19 cellular contexts compared by ENCODE assay signal in genomic region chr1:54300395-54300794, GRCh38.
DNase-seq lines count a peak whose midpoint lies in the region; ATAC-seq lines count a peak whose summit lies in the region.
"Had no signal": no experiment of that assay in that cellular context is flagged by ENCODE, and none has a peak within 500 bp of the region (broad histone marks: within the 10 kb centered on the region; RNA-seq: fewer than 3 reads in every experiment).

No MANE protein-coding gene starts in this region.

- no peaks in the 10 kb centered on the region for H3K36me3 Mint-ChIP-seq in naive thymus-derived CD8-positive, alpha-beta T cell

- H3K27ac ChIP-seq in BLaER1 (0 out of 2 replicates have a peak overlapping the region, but pooled peaks have one; percentile 20), angular gyrus (ENCODE audit: low read depth, low read length) (peak overlapping the region; percentile 94)
- H3K27ac ChIP-seq: lower lobe of right lung, parathyroid adenoma had no signal

- peaks cover 50% of the 10 kb centered on the region for H3K4me1 ChIP-seq in BLaER1

- H3K4me3 ChIP-seq in BLaER1, result no peak overlapping the region
- H3K4me3 ChIP-seq: lower lobe of right lung, vagina had no signal

- H3K27me3 ChIP-seq in BLaER1, result no peaks in the 10 kb centered on the region
- H3K27me3 ChIP-seq: vagina had no signal

- intact Hi-C loops in Right ventricle myocardium inferior (cut with DNase I), result no loop called here

- no peaks in the 10 kb centered on the region for H3K9me3 ChIP-seq in BLaER1
- H3K9me3 ChIP-seq: lower lobe of right lung, vagina had no signal

- ATAC-seq in naive thymus-derived CD8-positive, alpha-beta T cell, result no peak
- ATAC-seq in HG02884 (IDR thresholded peaks at IDR 0.05; ENCODE audit: unreplicated experiment) (no peak), Right ventricle myocardium inferior (no peak), HG03460 (IDR thresholded peaks at IDR 0.05; ENCODE audit: unreplicated experiment) (no peak)
- ATAC-seq: lower lobe of right lung had no signal

- POLR2A ChIA-PET in naive thymus-derived CD8-positive, alpha-beta T cell (lab: Charles Lee), result interaction anchor here (1.8 to 2.1 kb wide), 3 partner anchors 9 to 15 kb away, joined by 7 to 11 read pairs (median 11); no protein-coding TSS in a partner anchor

- H3K4me1 Mint-ChIP-seq in naive thymus-derived CD8-positive, alpha-beta T cell, result peaks cover 67 to 98% (median 95%) of the 10 kb centered on the region in 4 donors

- DNase-seq in NCI-H1694 (lab: John Stamatoyannopoulos, UW) (peak; percentile 94), SW 1271 (lab: John Stamatoyannopoulos, UW) (no peak), Right ventricle myocardium inferior (ENCODE audit: missing footprints) (no peak)
- no peak for DNase-seq in naive thymus-derived CD8-positive, alpha-beta T cell
- DNase-seq: activated CD4-positive, alpha-beta memory T cell treated with anti-CD3 and anti-CD28 coated beads, Interleukin-2, amount 10 ng/mL, durations not matched to agents 7 days and 5 days; activated naive CD4-positive, alpha-beta T cell; activated T-cell treated with anti-CD3 and anti-CD28 coated beads, Interleukin-2, amount 50 U/mL, for 1 hour; CD4-positive, alpha-beta memory T cell; KBM-7; lower lobe of right lung; NCI-H345; SHP77 treated with DMSO at 0.1 percent for 48 hours; stimulated activated naive CD4-positive, alpha-beta T cell treated with Interleukin-2 at 50 U/mL for 16 hours had no signal

- H3K9ac ChIP-seq in BLaER1, result no peak overlapping the region
- H3K9ac ChIP-seq: parathyroid adenoma had no signal

- peak overlapping the region in 8 of 10 donors; percentile 12 to 95 (median 72) for H3K27ac Mint-ChIP-seq in naive thymus-derived CD8-positive, alpha-beta T cell
- H3K27ac Mint-ChIP-seq: activated CD4-positive, alpha-beta memory T cell treated with anti-CD3 and anti-CD28 coated beads, Interleukin-2, amount 10 ng/mL, durations not matched to agents 7 days and 5 days had no signal

- H3K4me3 Mint-ChIP-seq in naive thymus-derived CD8-positive, alpha-beta T cell, result peak overlapping the region in 2 of 10 donors; percentile 71 to 80
- H3K4me3 Mint-ChIP-seq: activated CD4-positive, alpha-beta memory T cell treated with anti-CD3 and anti-CD28 coated beads, Interleukin-2, amount 10 ng/mL, durations not matched to agents 7 days and 5 days had no signal

- no peaks in the 10 kb centered on the region for H3K9me3 Mint-ChIP-seq in naive thymus-derived CD8-positive, alpha-beta T cell
- H3K9me3 Mint-ChIP-seq: activated CD4-positive, alpha-beta memory T cell treated with anti-CD3 and anti-CD28 coated beads, Interleukin-2, amount 10 ng/mL, durations not matched to agents 7 days and 5 days; CD4-positive, alpha-beta memory T cell had no signal

- H4K20me1 ChIP-seq in BLaER1, result peaks cover 100% of the 10 kb centered on the region

- H3K4me2 ChIP-seq in BLaER1, result peak overlapping the region; percentile 62

- H3K36me3 ChIP-seq in BLaER1, result peaks cover 11% of the 10 kb centered on the region
- H3K36me3 ChIP-seq: lower lobe of right lung, vagina had no signal

- H3K27me3 Mint-ChIP-seq in naive thymus-derived CD8-positive, alpha-beta T cell, result no peaks in the 10 kb centered on the region
- H3K27me3 Mint-ChIP-seq: activated CD4-positive, alpha-beta memory T cell treated with anti-CD3 and anti-CD28 coated beads, Interleukin-2, amount 10 ng/mL, durations not matched to agents 7 days and 5 days; CD4-positive, alpha-beta memory T cell had no signal
